Comparison of ENCODE assay signal across 9 cellular contexts in genomic region chr10:124657806-124658205, GRCh38.
A peak's percentile ranks its signal among the peaks of the same experiment; 100 is the strongest.
DNase-seq lines count a peak whose midpoint lies in the region; ATAC-seq and TF ChIP-seq lines count a peak whose summit lies in the region.
"Had no signal": no experiment of that assay in that cellular context is flagged by ENCODE, and none has a peak within 500 bp of the region (broad histone marks: within the 10 kb centered on the region; RNA-seq: fewer than 3 reads in every experiment).

No MANE protein-coding gene starts in this region.

- no peaks in the 10 kb centered on the region for H3K9me3 ChIP-seq in smooth muscle cell (replicated peaks; ENCODE audit: low read depth)

- no peak for DNase-seq in T-helper 2 cell treated with Interferon-gamma antibody and Interleukin-4, amounts not matched to agents 5 μg/mL and 100 μg/mL, for 36 hours (ENCODE audit: low spot score)
- DNase-seq in fibroblast of mammary gland (ENCODE audit: low read depth), result peak; percentile 53
- no peak for DNase-seq in smooth muscle cell (lab: John Stamatoyannopoulos, UW; ENCODE audit: unreplicated experiment)
- DNase-seq in NCI-H526 treated with DMSO at 0.1 percent for 48 hours (lab: John Stamatoyannopoulos, UW), result no peak
- DNase-seq in HUDEP-2 (lab: John Stamatoyannopoulos, UW; ENCODE audit: unreplicated experiment in 76 of 76), result no peak
- DNase-seq in iPS-NIHi11 (ENCODE audit: low spot score), result no peak
- DNase-seq: SW 1271 had no signal

- peak overlapping the region; percentile 3 for H3K4me3 Mint-ChIP-seq in T-helper 2 cell treated with Interferon-gamma antibody and Interleukin-4, amounts not matched to agents 5 μg/mL and 100 μg/mL, for 36 hours

- peaks cover 46% of the 10 kb centered on the region for H3K4me1 Mint-ChIP-seq in T-helper 2 cell treated with Interferon-gamma antibody and Interleukin-4, amounts not matched to agents 5 μg/mL and 100 μg/mL, for 36 hours (ENCODE audit: low read depth)

- WGBS in smooth muscle cell (ENCODE audit: low lambda C conversion rate), result 60% methylated on average over 9 of the region's 9 CpGs

- H3K27me3 ChIP-seq in smooth muscle cell (ENCODE audit: low read depth), result no peaks in the 10 kb centered on the region

- no peaks in the 10 kb centered on the region for H3K79me2 ChIP-seq in smooth muscle cell (ENCODE audit: low read depth)

- peaks cover 5% of the 10 kb centered on the region for H3K4me1 ChIP-seq in smooth muscle cell (ENCODE audit: low read depth)

- ATAC-seq in GM19452 (IDR thresholded peaks at IDR 0.05; ENCODE audit: unreplicated experiment) (peak; percentile 60), HG03196 (IDR thresholded peaks at IDR 0.05; ENCODE audit: unreplicated experiment) (no peak)

- H3K9ac ChIP-seq in smooth muscle cell (ENCODE audit: low read depth), result peak overlapping the region; percentile 17

- H3K36me3 Mint-ChIP-seq in T-helper 2 cell treated with Interferon-gamma antibody and Interleukin-4, amounts not matched to agents 5 μg/mL and 100 μg/mL, for 36 hours (ENCODE audit: low read depth), result peaks cover 2% of the 10 kb centered on the region

- H3K27ac Mint-ChIP-seq in T-helper 2 cell treated with Interferon-gamma antibody and Interleukin-4, amounts not matched to agents 5 μg/mL and 100 μg/mL, for 36 hours, result no peak overlapping the region

- no peaks in the 10 kb centered on the region for H3K27me3 Mint-ChIP-seq in T-helper 2 cell treated with Interferon-gamma antibody and Interleukin-4, amounts not matched to agents 5 μg/mL and 100 μg/mL, for 36 hours (ENCODE audit: low read depth)

- H2AFZ ChIP-seq in smooth muscle cell (ENCODE audit: low read depth), result no peak overlapping the region

- H3F3A ChIP-seq in smooth muscle cell (ENCODE audit: low read depth), result no peaks in the 10 kb centered on the region

- H3K4me2 ChIP-seq in smooth muscle cell, result no peak overlapping the region

- H3K27ac ChIP-seq in smooth muscle cell (ENCODE audit: low read depth), result peak overlapping the region; percentile 47

- no peak overlapping the region for H3K4me3 ChIP-seq in fibroblast of mammary gland (ENCODE audit: control insufficient read depth, low read depth, low read length)
- no peak overlapping the region for H3K4me3 ChIP-seq in smooth muscle cell

- H3K36me3 ChIP-seq in smooth muscle cell (ENCODE audit: low read depth), result no peaks in the 10 kb centered on the region

- no peak for TF ChIP-seq CTCF in fibroblast of mammary gland (conservative IDR thresholded peaks at IDR 0.05; ENCODE audit: control insufficient read depth, insufficient read depth, low read depth, low read length)
- TF ChIP-seq CTCF in smooth muscle cell (IDR thresholded peaks at IDR 0.05; ENCODE audit: borderline replicate concordance, insufficient read depth, poor library complexity, severe bottlenecking), result no peak

- H3K9me3 Mint-ChIP-seq in T-helper 2 cell treated with Interferon-gamma antibody and Interleukin-4, amounts not matched to agents 5 μg/mL and 100 μg/mL, for 36 hours, result no peaks in the 10 kb centered on the region

- H4K20me1 ChIP-seq in smooth muscle cell (ENCODE audit: low read depth), result peaks cover 43% of the 10 kb centered on the region
